Comparison of ENCODE assay signal across 22 cellular contexts in the genomic region with DNA sequence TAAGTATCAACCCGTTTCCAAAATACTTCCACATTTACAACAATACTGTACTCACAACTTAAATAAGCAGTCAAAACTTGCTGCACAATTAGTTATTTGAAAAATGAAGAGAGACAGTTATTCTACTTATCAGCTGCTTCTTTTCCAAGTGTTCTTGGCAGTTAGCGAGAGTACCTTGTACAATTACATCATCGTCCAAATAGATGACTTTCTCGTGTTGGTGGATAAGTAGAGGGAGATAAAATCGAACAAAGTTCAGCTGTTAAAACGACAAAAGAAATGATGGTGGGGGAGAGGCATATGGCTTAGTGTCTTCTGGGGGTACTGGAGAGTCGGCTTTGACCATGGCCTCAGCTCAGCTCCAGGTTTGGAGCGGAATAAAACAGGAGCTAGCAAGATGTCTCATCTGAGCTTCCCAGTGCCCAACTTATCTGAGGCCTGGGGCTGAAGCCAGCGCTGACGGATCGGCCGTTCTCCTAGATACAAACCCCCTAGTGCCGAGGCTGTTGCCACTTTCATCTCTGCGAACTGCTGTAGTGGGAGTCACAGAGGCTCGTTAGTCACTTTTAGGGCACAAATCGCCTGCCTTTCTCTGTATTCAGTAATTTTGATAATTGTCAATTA. TPM values are rescaled to one million over a fixed set of nuclear protein-coding genes. Genes with fewer than 3 reads are reported as not detected.
A peak's percentile ranks its signal among the peaks of the same experiment; 100 is the strongest.
DNase-seq lines count a peak whose midpoint lies in the region; ATAC-seq and TF ChIP-seq lines count a peak whose summit lies in the region.
"Had no signal": no experiment of that assay in that cellular context is flagged by ENCODE, and none has a peak within 500 bp of the region (broad histone marks: within the 10 kb centered on the region; RNA-seq: fewer than 3 reads in every experiment).

No MANE protein-coding gene starts in this region.

- H3K4me2 ChIP-seq in mesenchymal stem cell (ENCODE audit: low read length, poor library complexity, severe bottlenecking): no peak overlapping the region

- H3K9ac ChIP-seq in mesenchymal stem cell (ENCODE audit: low read length): peak overlapping the region; percentile 65
- H3K9ac ChIP-seq in stomach smooth muscle (ENCODE audit: low read length in 2 of 2): no peak overlapping the region

- H3K9me3 ChIP-seq in T-helper 17 cell (ENCODE audit: control insufficient read depth, low read length, poor library complexity, severe bottlenecking) (no peaks in the 10 kb centered on the region), mesenchymal stem cell (ENCODE audit: control insufficient read depth, low read length) (no peaks in the 10 kb centered on the region), stomach smooth muscle (ENCODE audit: control insufficient read depth in 2 of 2, low read length in 2 of 2) (no peaks in the 10 kb centered on the region)
- H3K9me3 ChIP-seq: SJSA1, upper lobe of right lung had no signal

- H3K4me3 ChIP-seq in fibroblast of villous mesenchyme (ENCODE audit: low read depth, low read length) (no peak overlapping the region), mesenchymal stem cell (ENCODE audit: insufficient read depth in 1 of 2, low read depth in 1 of 2, low read length in 2 of 2) (peak overlapping the region in 1 of 2 experiments; percentile 61), stomach smooth muscle (ENCODE audit: low read length in 2 of 2) (no peak overlapping the region)
- H3K4me3 ChIP-seq: SJSA1, upper lobe of right lung had no signal

- H3K27ac ChIP-seq in mesenchymal stem cell (ENCODE audit: low read length, poor library complexity, severe bottlenecking) (no peak overlapping the region), stomach smooth muscle (ENCODE audit: low read length) (peak overlapping the region; percentile 8)
- H3K27ac ChIP-seq: brain microvascular endothelial cell, C4-2B, SJSA1, upper lobe of right lung, WERI-Rb-1 had no signal

- H3K4me1 Mint-ChIP-seq in T-helper 17 cell: peaks cover 2% of the 10 kb centered on the region
- H3K4me1 Mint-ChIP-seq: activated naive CD8-positive, alpha-beta T cell treated with anti-CD3 and anti-CD28 coated beads, Interleukin-2, amount 10 ng/mL, durations not matched to agents 7 days and 5 days; neural crest cell had no signal

- H3K18ac ChIP-seq in mesenchymal stem cell (ENCODE audit: low read depth in 1 of 2, low read length in 2 of 2): no peak overlapping the region

- no peak overlapping the region for H3K14ac ChIP-seq in mesenchymal stem cell (ENCODE audit: low read length in 2 of 2)

- H3K27ac Mint-ChIP-seq in T-helper 17 cell: peak overlapping the region; percentile 66
- H3K27ac Mint-ChIP-seq: activated naive CD8-positive, alpha-beta T cell treated with anti-CD3 and anti-CD28 coated beads, Interleukin-2, amount 10 ng/mL, durations not matched to agents 7 days and 5 days had no signal

- no peak for TF ChIP-seq CTCF in fibroblast of villous mesenchyme (IDR thresholded peaks at IDR 0.05; ENCODE audit: insufficient read depth, low read depth, low read length)

- H2BK15ac ChIP-seq in mesenchymal stem cell (ENCODE audit: low read depth, poor library complexity, severe bottlenecking): no peak overlapping the region

- peaks cover 3% of the 10 kb centered on the region for H3K36me3 Mint-ChIP-seq in T-helper 17 cell (ENCODE audit: low read depth)
- H3K36me3 Mint-ChIP-seq: activated naive CD8-positive, alpha-beta T cell treated with anti-CD3 and anti-CD28 coated beads, Interleukin-2, amount 10 ng/mL, durations not matched to agents 7 days and 5 days had no signal

- H3K4me1 ChIP-seq in mesenchymal stem cell (ENCODE audit: control insufficient read depth, insufficient read depth, low read depth, low read length): no peaks in the 10 kb centered on the region
- no peaks in the 10 kb centered on the region for H3K4me1 ChIP-seq in stomach smooth muscle (ENCODE audit: control insufficient read depth, insufficient read depth, low read length)
- H3K4me1 ChIP-seq: SJSA1, upper lobe of right lung had no signal

- no peak overlapping the region for H2AK5ac ChIP-seq in mesenchymal stem cell (ENCODE audit: low read length, severe bottlenecking)

- H3K36me3 ChIP-seq in mesenchymal stem cell (ENCODE audit: control insufficient read depth in 1 of 2, insufficient read depth in 2 of 2, low read depth in 1 of 2, low read length in 2 of 2) (peaks cover 4 to 5% of the 10 kb centered on the region in 2 experiments), stomach smooth muscle (ENCODE audit: control insufficient read depth in 2 of 2, insufficient read depth in 2 of 2, low read length in 2 of 2) (peaks cover 0 to 2% of the 10 kb centered on the region in 2 donors)
- H3K36me3 ChIP-seq: brain microvascular endothelial cell, upper lobe of right lung, WERI-Rb-1 had no signal

- no peak overlapping the region for H2AFZ ChIP-seq in mesenchymal stem cell (ENCODE audit: low read depth, low read length)

- H3K27me3 Mint-ChIP-seq in T-helper 17 cell: peaks cover 46% of the 10 kb centered on the region

- H3K4me3 Mint-ChIP-seq in T-helper 17 cell: no peak overlapping the region
- H3K4me3 Mint-ChIP-seq: activated naive CD8-positive, alpha-beta T cell treated with anti-CD3 and anti-CD28 coated beads, Interleukin-2, amount 10 ng/mL, durations not matched to agents 7 days and 5 days; neural crest cell had no signal

- H2BK12ac ChIP-seq in mesenchymal stem cell (ENCODE audit: low read length in 2 of 2): no peak overlapping the region

- no peaks in the 10 kb centered on the region for H3K79me1 ChIP-seq in mesenchymal stem cell (replicated peaks; ENCODE audit: low read length, poor library complexity, severe bottlenecking)

- DNase-seq in T-helper 17 cell (no peak), fibroblast of villous mesenchyme (ENCODE audit: low read depth) (peak; percentile 20), mesenchymal stem cell (no peak), GDM1 (lab: John Stamatoyannopoulos, UW) (no peak)
- no peak for DNase-seq in activated CD4-positive, alpha-beta T cell treated with anti-CD3 and anti-CD28 coated beads for 1 hour
- no peak for DNase-seq in stimulated activated CD4-positive, alpha-beta T cell treated with anti-CD3 and anti-CD28 coated beads, Interleukin-4, amount 100 ng/mL, for 24 hours
- DNase-seq: activated CD4-positive, alpha-beta T cell treated with anti-CD3 and anti-CD28 coated beads, Interleukin-2, amount 50 U/mL, for 4 hours; activated naive CD8-positive, alpha-beta T cell treated with anti-CD3 and anti-CD28 coated beads, Interleukin-2, amount 10 ng/mL, durations not matched to agents 7 days and 5 days; brain microvascular endothelial cell; head of caudate nucleus; midbrain; NCI-H2107; NCI-H510A; stimulated activated CD8-positive, alpha-beta memory T cell treated with anti-CD3 and anti-CD28 coated beads, Interleukin-4, amount 100 ng/mL, for 48 hours; upper lobe of right lung; WERI-Rb-1 had no signal

- 93% methylated on average over 15 of the region's 16 CpGs for WGBS in mesenchymal stem cell

- no peaks in the 10 kb centered on the region for H3K27me3 ChIP-seq in mesenchymal stem cell (ENCODE audit: control insufficient read depth in 1 of 2, insufficient read depth in 1 of 2, low read length in 2 of 2)
- H3K27me3 ChIP-seq in stomach smooth muscle (ENCODE audit: control insufficient read depth in 1 of 2, insufficient read depth in 2 of 2, low read length in 2 of 2): no peaks in the 10 kb centered on the region
- H3K27me3 ChIP-seq: brain microvascular endothelial cell, SJSA1 had no signal

- no peak overlapping the region for H3K4ac ChIP-seq in mesenchymal stem cell (ENCODE audit: low read depth in 1 of 2, low read length in 2 of 2)

- peak overlapping the region; percentile 4 for H4K8ac ChIP-seq in mesenchymal stem cell (ENCODE audit: low read length)

- no peak overlapping the region for H3K23ac ChIP-seq in mesenchymal stem cell (ENCODE audit: low read length in 2 of 2)

- no peak overlapping the region for H4K91ac ChIP-seq in mesenchymal stem cell (ENCODE audit: low read length)

- H2BK5ac ChIP-seq in mesenchymal stem cell (ENCODE audit: low read depth, low read length, poor library complexity, severe bottlenecking): no peak overlapping the region

- H2BK120ac ChIP-seq in mesenchymal stem cell (ENCODE audit: low read depth, low read length): no peak overlapping the region

- no peak for ATAC-seq in T-helper 17 cell
- ATAC-seq: Panc1, upper lobe of right lung had no signal

RNA-seq across cellular contexts. Expression of a gene that starts 31.7 kb away (rescaled TPM):
- 10 to 100 TPM; 27.0 to 30.4 TPM for total RNA-seq in T-helper 17 cell
- 29.0 and 45.8 TPM in 2 replicates for total RNA-seq in fibroblast of villous mesenchyme
- 36.6 TPM for polyA plus RNA-seq in mesenchymal stem cell (2013, experiment 1 of 2)
- 38.0 TPM for polyA plus RNA-seq in mesenchymal stem cell (2013, experiment 2 of 2)

RNA-seq across cellular contexts. Expression of a gene that starts 52.6 kb away (rescaled TPM):
- total RNA-seq in T-helper 17 cell (not detected), fibroblast of villous mesenchyme (51.4 and 55.1 TPM in 2 replicates)
- 75.0 TPM for polyA plus RNA-seq in mesenchymal stem cell (2013, experiment 1 of 2)
- polyA plus RNA-seq in mesenchymal stem cell (2013, experiment 2 of 2): 77.1 TPM
- total RNA-seq: activated naive CD8-positive, alpha-beta T cell treated with anti-CD3 and anti-CD28 coated beads, Interleukin-2, amount 10 ng/mL, durations not matched to agents 7 days and 5 days; T-helper 2 cell treated with Interferon-gamma antibody and Interleukin-4, amounts not matched to agents 100 ng/mL and 5 ng/mL, for 36 hours had no signal

Comparison
In these comparisons a context has a peak if more than half of its experiments do, and no peak if none do; other contexts are left out.
1. RNA of a gene that starts 52.6 kb away (total RNA-seq): 51.4 to 55.1 TPM in fibroblast of villous mesenchyme; not detected in T-helper 17 cell; every median in the first group is over 10 times any median in the second.